7 cellular contexts compared by ENCODE assay signal in genomic region chr1:149276496-149276895, GRCh38.
DNase-seq lines count a peak whose midpoint lies in the region; ATAC-seq and TF ChIP-seq lines count a peak whose summit lies in the region.
"Not testable (repeated sequence)": the region's sequence is repeated elsewhere in the genome, so short reads cannot be mapped to it uniquely, and the experiment has no call there.

No MANE protein-coding gene starts in this region.

- H3K36me3 ChIP-seq in heart left ventricle, heart right ventricle: not testable (repeated sequence)

- not testable (repeated sequence) for H3K27ac ChIP-seq in heart left ventricle; heart right ventricle; right cardiac atrium (ENCODE audit: low read length)

- not testable (repeated sequence) for TF ChIP-seq CTCF in heart left ventricle (IDR thresholded peaks at IDR 0.05); heart right ventricle (IDR thresholded peaks at IDR 0.05)

- no CpG with 5 or more reads among the region's 5 CpGs for WGBS in heart left ventricle, 4 donors
- no CpG with 5 or more reads among the region's 5 CpGs for WGBS in heart right ventricle, 2 donors
- WGBS in right cardiac atrium, result no CpG with 5 or more reads among the region's 5 CpGs

- H3K4me3 ChIP-seq in heart left ventricle; heart right ventricle; right cardiac atrium (ENCODE audit: low read length): not testable (repeated sequence)

- not testable (repeated sequence) for H3K27me3 ChIP-seq in heart left ventricle; heart right ventricle; right cardiac atrium (ENCODE audit: control insufficient read depth, insufficient read depth)

- DNase-seq in Right ventricle myocardium inferior (ENCODE audit: missing footprints); Right ventricle myocardium superior; heart left ventricle; heart right ventricle; left cardiac atrium; left ventricle myocardium superior; right cardiac atrium: not testable (repeated sequence)

- peak; percentile 67 for ATAC-seq in Right ventricle myocardium inferior
- peak; percentile 87 for ATAC-seq in Right ventricle myocardium superior (ENCODE audit: poor library complexity)
- ATAC-seq in heart left ventricle, result peak; percentile 83 to 87 (median 85)
- ATAC-seq in heart right ventricle, result peak in 7 of 8 donors; percentile 37 to 89 (median 87)
- peak; percentile 30 to 62 for ATAC-seq in left cardiac atrium
- ATAC-seq in left ventricle myocardium superior, result peak; percentile 87
- peak; percentile 37 to 45 for ATAC-seq in right cardiac atrium

- intact Hi-C loops in Right ventricle myocardium inferior (cut with DNase I); Right ventricle myocardium superior (cut with DNase I); heart left ventricle (cut with DNase I); heart right ventricle (cut with DNase I); left cardiac atrium (cut with DNase I); left ventricle myocardium superior (cut with micrococcal nuclease); right cardiac atrium (cut with DNase I): not testable (repeated sequence)

- H3K9me3 ChIP-seq in heart left ventricle; heart right ventricle; right cardiac atrium (ENCODE audit: control insufficient read depth, low read length): not testable (repeated sequence)

- not testable (repeated sequence) for TF ChIP-seq POLR2A in heart left ventricle (IDR thresholded peaks at IDR 0.05)

- H3K4me1 ChIP-seq in heart left ventricle; heart right ventricle; right cardiac atrium (ENCODE audit: control insufficient read depth, insufficient read depth, low read length): not testable (repeated sequence)
